In genomic region chr17:38746893-38747384, GRCh38 we compare ENCODE assay signal across 8 cellular contexts. TPM values are rescaled to one million over a fixed set of nuclear protein-coding genes. Genes with fewer than 3 reads are reported as not detected.
DNase-seq lines count a peak whose midpoint lies in the region; ATAC-seq, FAIRE-seq and TF ChIP-seq lines count a peak whose summit lies in the region.

No MANE protein-coding gene starts in this region.

- H2AFZ ChIP-seq in neuron (ENCODE audit: low read depth, low read length): no peak overlapping the region

- peak overlapping the region; percentile 61 for H3K4me3 Mint-ChIP-seq in CD8-positive, alpha-beta T cell
- peak overlapping the region; percentile 72 to 74 for H3K4me3 Mint-ChIP-seq in effector memory CD8-positive, alpha-beta T cell

- no peaks in the 10 kb centered on the region for H3K9me3 Mint-ChIP-seq in CD8-positive, alpha-beta T cell
- no peaks in the 10 kb centered on the region for H3K9me3 Mint-ChIP-seq in effector memory CD8-positive, alpha-beta T cell

- no peaks in the 10 kb centered on the region for H3K36me3 ChIP-seq in CD8-positive, alpha-beta T cell (ENCODE audit: insufficient read depth, low read length)
- peaks cover 2% of the 10 kb centered on the region for H3K36me3 ChIP-seq in neuron (ENCODE audit: insufficient read depth, low read length)

- DNase-seq in CD8-positive, alpha-beta T cell: no peak
- peak; percentile 66 for DNase-seq in NAMALWA (ENCODE audit: low spot score)
- no peak for DNase-seq in effector memory CD8-positive, alpha-beta T cell
- DNase-seq in SW480 (ENCODE audit: low spot score): no peak
- no peak for DNase-seq in DMS 273 (lab: John Stamatoyannopoulos, UW; ENCODE audit: unreplicated experiment)
- DNase-seq in HTR-8/SVneo (ENCODE audit: insufficient read length, low spot score): no peak

- no peak for FAIRE-seq in HTR-8/SVneo (lab: Jason Lieb, UNC)

- CTCF ChIA-PET in CD8-positive, alpha-beta T cell (lab: Charles Lee): interaction anchor here (1.1 to 1.7 kb wide), 2 partner anchors 70 to 189 kb away, joined by 4 to 6 read pairs; no protein-coding TSS in a partner anchor

- peaks cover 3% of the 10 kb centered on the region for H3K36me3 Mint-ChIP-seq in CD8-positive, alpha-beta T cell
- peaks cover 17% of the 10 kb centered on the region for H3K36me3 Mint-ChIP-seq in effector memory CD8-positive, alpha-beta T cell (ENCODE audit: insufficient read depth)

- no peak overlapping the region for H3K27ac ChIP-seq in CD8-positive, alpha-beta T cell (ENCODE audit: low read depth, low read length)

- peaks cover 42% of the 10 kb centered on the region for H3K4me1 Mint-ChIP-seq in CD8-positive, alpha-beta T cell (ENCODE audit: low read depth)
- H3K4me1 Mint-ChIP-seq in effector memory CD8-positive, alpha-beta T cell (ENCODE audit: low read depth in 2 of 2): peaks cover 20 to 40% of the 10 kb centered on the region in 2 donors

- H3K4me3 ChIP-seq in CD8-positive, alpha-beta T cell (ENCODE audit: low read depth, low read length): no peak overlapping the region
- H3K4me3 ChIP-seq in neuron (ENCODE audit: low read length): peak overlapping the region; percentile 67

- POLR2A ChIA-PET in CD8-positive, alpha-beta T cell (lab: Charles Lee): no interaction called here

- H3K27ac Mint-ChIP-seq in CD8-positive, alpha-beta T cell: no peak overlapping the region
- no peak overlapping the region for H3K27ac Mint-ChIP-seq in effector memory CD8-positive, alpha-beta T cell

- H3K4me1 ChIP-seq in CD8-positive, alpha-beta T cell (ENCODE audit: insufficient read depth, low read length): peaks cover 48% of the 10 kb centered on the region
- H3K4me1 ChIP-seq in neuron (ENCODE audit: insufficient read depth, low read length): peaks cover 51% of the 10 kb centered on the region

- intact Hi-C loops in CD8-positive, alpha-beta T cell (cut with DNase I, micrococcal nuclease): no loop called here

- peaks cover 29% of the 10 kb centered on the region for H3K27me3 ChIP-seq in CD8-positive, alpha-beta T cell (ENCODE audit: insufficient read depth, low read length)
- H3K27me3 ChIP-seq in neuron (ENCODE audit: insufficient read depth, low read length): no peaks in the 10 kb centered on the region

- no peak for TF ChIP-seq CTCF in CD8-positive, alpha-beta T cell (IDR thresholded peaks at IDR 0.05)

- no peak for ATAC-seq in CD8-positive, alpha-beta T cell
- ATAC-seq in effector memory CD8-positive, alpha-beta T cell (replicated peaks): no peak
- ATAC-seq in HG03469 (IDR thresholded peaks at IDR 0.05; ENCODE audit: unreplicated experiment): no peak

- H3K9me3 ChIP-seq in CD8-positive, alpha-beta T cell (ENCODE audit: low read length): no peaks in the 10 kb centered on the region
- H3K9me3 ChIP-seq in neuron (ENCODE audit: low read length): no peaks in the 10 kb centered on the region

- H3K27me3 Mint-ChIP-seq in CD8-positive, alpha-beta T cell (ENCODE audit: low read depth): peaks cover 47% of the 10 kb centered on the region
- peaks cover 60 to 89% of the 10 kb centered on the region in 2 donors for H3K27me3 Mint-ChIP-seq in effector memory CD8-positive, alpha-beta T cell

RNA-seq across cellular contexts. Expression of gene PCGF2, which starts 1.2 kb away (rescaled TPM):
- not detected for total RNA-seq in CD8-positive, alpha-beta T cell

RNA-seq across cellular contexts. Expression of gene PSMB3, which starts 5.6 kb away (rescaled TPM):
- total RNA-seq in CD8-positive, alpha-beta T cell: 10 to 100 TPM; 53.6 to 64.2 TPM

RNA-seq across cellular contexts. Expression of gene CISD3, which starts 16.8 kb away (rescaled TPM):
- total RNA-seq in CD8-positive, alpha-beta T cell: 1 to 10 TPM; 3.5 to 5.7 TPM

RNA-seq across cellular contexts. Expression of gene MLLT6, which starts 41.9 kb away (rescaled TPM):
- 100 to 1,000 TPM; 313 to 316 TPM for total RNA-seq in CD8-positive, alpha-beta T cell

RNA-seq across cellular contexts. Expression of gene PIP4K2B, which starts 52.4 kb away (rescaled TPM):
- 10 to 100 TPM in 1 of 2 experiments, 1 to 10 TPM in 1; 9.9 to 13.0 TPM for total RNA-seq in CD8-positive, alpha-beta T cell
